20 cellular contexts compared by ENCODE assay signal in genomic region chr1:33371334-33371733, GRCh38. TPM values are rescaled to one million over a fixed set of nuclear protein-coding genes. Genes with fewer than 3 reads are reported as not detected.
A peak's percentile ranks its signal among the peaks of the same experiment; 100 is the strongest.
DNase-seq lines count a peak whose midpoint lies in the region; ATAC-seq and TF ChIP-seq lines count a peak whose summit lies in the region.
"Had no signal": no experiment of that assay in that cellular context is flagged by ENCODE, and none has a peak within 500 bp of the region (broad histone marks: within the 10 kb centered on the region; RNA-seq: fewer than 3 reads in every experiment).

No MANE protein-coding gene starts in this region.

- peak overlapping the region; percentile 64 for H4K91ac ChIP-seq in mesenchymal stem cell (ENCODE audit: low read length)
- H4K91ac ChIP-seq in neuronal stem cell (ENCODE audit: low read depth, low read length, poor library complexity), result no peak overlapping the region

- H3K36me3 ChIP-seq in HEK293 (ENCODE audit: control insufficient read depth in 2 of 2, insufficient read depth in 1 of 2, low read length in 2 of 2), result peaks cover 0 to 28% of the 10 kb centered on the region in 2 experiments; a peak in 1 of 3 replicates
- peaks cover 70 to 83% of the 10 kb centered on the region in 2 experiments for H3K36me3 ChIP-seq in mesenchymal stem cell (ENCODE audit: control insufficient read depth in 1 of 2, insufficient read depth in 2 of 2, low read depth in 1 of 2, low read length in 2 of 2)
- peaks cover 0 to 4% of the 10 kb centered on the region in 2 donors for H3K36me3 ChIP-seq in neuronal stem cell (replicated peaks in 1 of 2; ENCODE audit: control insufficient read depth in 2 of 2, insufficient read depth in 2 of 2, low read length in 2 of 2)
- H3K36me3 ChIP-seq in left lung, result peaks cover 0 to 8% of the 10 kb centered on the region in 2 donors
- H3K36me3 ChIP-seq in effector memory CD4-positive, alpha-beta T cell (ENCODE audit: control insufficient read depth, insufficient read depth, low read length), result no peaks in the 10 kb centered on the region
- H3K36me3 ChIP-seq: BE2C had no signal

- no peak overlapping the region for H2BK5ac ChIP-seq in mesenchymal stem cell (ENCODE audit: low read depth, low read length, poor library complexity, severe bottlenecking)
- H2BK5ac ChIP-seq in neuronal stem cell (ENCODE audit: low read length), result peak overlapping the region; percentile 69

- H2BK12ac ChIP-seq in mesenchymal stem cell (ENCODE audit: low read length in 2 of 2), result no peak overlapping the region
- H2BK12ac ChIP-seq in neuronal stem cell (ENCODE audit: low read length), result peak overlapping the region; percentile 1

- no peak overlapping the region for H3K4ac ChIP-seq in mesenchymal stem cell (ENCODE audit: low read depth in 1 of 2, low read length in 2 of 2)
- H3K4ac ChIP-seq in neuronal stem cell (ENCODE audit: low read length), result no peak overlapping the region

- H2AK5ac ChIP-seq in mesenchymal stem cell (ENCODE audit: low read length, severe bottlenecking) (no peak overlapping the region), neuronal stem cell (ENCODE audit: low read depth, low read length) (no peak overlapping the region)

- H3K14ac ChIP-seq in mesenchymal stem cell (ENCODE audit: low read length in 2 of 2) (no peak overlapping the region), neuronal stem cell (ENCODE audit: low read length) (no peak overlapping the region)

- H3K4me3 ChIP-seq in HEK293 (ENCODE audit: low read depth, low read length), result no peak overlapping the region
- no peak overlapping the region for H3K4me3 ChIP-seq in coronary artery
- H3K4me3 ChIP-seq in mesenchymal stem cell (ENCODE audit: insufficient read depth in 1 of 2, low read depth in 1 of 2, low read length in 2 of 2), result no peak overlapping the region
- H3K4me3 ChIP-seq in neuronal stem cell (ENCODE audit: low read length in 2 of 2), result no peak overlapping the region
- H3K4me3 ChIP-seq in left lung, result no peak overlapping the region
- no peak overlapping the region for H3K4me3 ChIP-seq in effector memory CD4-positive, alpha-beta T cell (ENCODE audit: insufficient read depth, low read depth, low read length, poor library complexity, severe bottlenecking)
- H3K4me3 ChIP-seq: BLaER1 had no signal

- no peak for TF ChIP-seq CTCF in HEK293 (tag by site-specific recombination; IDR thresholded peaks at IDR 0.05)
- TF ChIP-seq CTCF in coronary artery (IDR thresholded peaks at IDR 0.05), result no peak
- no peak for TF ChIP-seq CTCF in left lung (IDR thresholded peaks at IDR 0.05)

- H3K79me1 ChIP-seq in mesenchymal stem cell (replicated peaks; ENCODE audit: low read length, poor library complexity, severe bottlenecking) (peaks cover 19% of the 10 kb centered on the region), neuronal stem cell (ENCODE audit: low read depth, low read length) (no peaks in the 10 kb centered on the region)

- intact Hi-C loops in left lung (cut with DNase I), result loop anchor here in 1 of 2 donors (10.0 kb wide), 1 partner anchor 83 kb away; no protein-coding TSS in a partner anchor

- H3K27me3 ChIP-seq in mesenchymal stem cell (ENCODE audit: control insufficient read depth in 1 of 2, insufficient read depth in 1 of 2, low read length in 2 of 2) (no peaks in the 10 kb centered on the region), neuronal stem cell (ENCODE audit: control insufficient read depth in 3 of 3, insufficient read depth in 3 of 3, low read depth in 1 of 3, low read length in 3 of 3) (no peaks in the 10 kb centered on the region), left lung (no peaks in the 10 kb centered on the region)
- no peaks in the 10 kb centered on the region for H3K27me3 ChIP-seq in effector memory CD4-positive, alpha-beta T cell (replicated peaks; ENCODE audit: control insufficient read depth, insufficient read depth, low read length, poor library complexity, severe bottlenecking)
- H3K27me3 ChIP-seq: BE2C, BLaER1 had no signal

- H2BK120ac ChIP-seq in mesenchymal stem cell (ENCODE audit: low read depth, low read length) (no peak overlapping the region), neuronal stem cell (ENCODE audit: low read depth, low read length) (no peak overlapping the region)

- H3K4me1 ChIP-seq in HEK293 (ENCODE audit: control insufficient read depth, insufficient read depth, low read length) (no peaks in the 10 kb centered on the region), mesenchymal stem cell (ENCODE audit: control insufficient read depth, insufficient read depth, low read depth, low read length) (peaks cover 16% of the 10 kb centered on the region), neuronal stem cell (ENCODE audit: control insufficient read depth in 2 of 2, insufficient read depth in 1 of 2, low read depth in 1 of 2, low read length in 2 of 2) (peaks cover 19 to 23% of the 10 kb centered on the region in 2 donors), left lung (peaks cover 0 to 21% of the 10 kb centered on the region in 2 donors)
- H3K4me1 ChIP-seq in effector memory CD4-positive, alpha-beta T cell (ENCODE audit: control insufficient read depth, insufficient read depth, low read length, poor library complexity, severe bottlenecking), result peaks cover 2% of the 10 kb centered on the region

- H3K23ac ChIP-seq in mesenchymal stem cell (ENCODE audit: low read length in 2 of 2) (no peak overlapping the region), neuronal stem cell (ENCODE audit: low read depth, low read length, poor library complexity) (peak overlapping the region; percentile 26)

- H3K9ac ChIP-seq in mesenchymal stem cell (ENCODE audit: low read length) (no peak overlapping the region), neuronal stem cell (ENCODE audit: low read depth, low read length, poor library complexity) (no peak overlapping the region)
- H3K9ac ChIP-seq: BLaER1 had no signal

- H2BK15ac ChIP-seq in mesenchymal stem cell (ENCODE audit: low read depth, poor library complexity, severe bottlenecking) (no peak overlapping the region), neuronal stem cell (ENCODE audit: low read length) (no peak overlapping the region)

- H3K27ac ChIP-seq in HEK293 (ENCODE audit: extremely low read depth, low read depth, low read length) (no peak overlapping the region), coronary artery (no peak overlapping the region), mesenchymal stem cell (ENCODE audit: low read length, poor library complexity, severe bottlenecking) (no peak overlapping the region), neuronal stem cell (replicated peaks; ENCODE audit: low read length) (no peak overlapping the region), left lung (no peak overlapping the region)
- no peak overlapping the region for H3K27ac ChIP-seq in effector memory CD4-positive, alpha-beta T cell (ENCODE audit: insufficient read depth, low read length, poor library complexity, severe bottlenecking)
- H3K27ac ChIP-seq: BLaER1 had no signal

- H2AFZ ChIP-seq in mesenchymal stem cell (ENCODE audit: low read depth, low read length) (no peak overlapping the region), neuronal stem cell (ENCODE audit: low read length) (no peak overlapping the region)

- DNase-seq in coronary artery (ENCODE audit: low spot score), result peak; percentile 55
- no peak for DNase-seq in mesenchymal stem cell
- no peak for DNase-seq in neuronal stem cell (ENCODE audit: low spot score)
- DNase-seq in left lung, result no peak
- no peak for DNase-seq in effector memory CD4-positive, alpha-beta T cell
- DNase-seq: 8988T; ACHN; BE2C; C1 segment of cervical spinal cord; CD4-positive, alpha-beta memory T cell; CD4-positive, CD25-positive, alpha-beta regulatory T cell; CD8-positive, alpha-beta memory T cell; COR-L47; DMS79 treated with DMSO at 0.1 percent for 48 hours; GF-D8 had no signal

- H3K4me2 ChIP-seq in mesenchymal stem cell (ENCODE audit: low read length, poor library complexity, severe bottlenecking) (no peak overlapping the region), neuronal stem cell (ENCODE audit: insufficient read depth, low read length, poor library complexity, severe bottlenecking) (no peak overlapping the region)
- H3K4me2 ChIP-seq: BLaER1 had no signal

- H3K18ac ChIP-seq in mesenchymal stem cell (ENCODE audit: low read depth in 1 of 2, low read length in 2 of 2) (no peak overlapping the region), neuronal stem cell (ENCODE audit: low read length) (no peak overlapping the region)

- H3K9me3 ChIP-seq in HEK293 (ENCODE audit: control insufficient read depth, insufficient read depth, low read depth, low read length) (no peaks in the 10 kb centered on the region), mesenchymal stem cell (ENCODE audit: control insufficient read depth, low read length) (no peaks in the 10 kb centered on the region), neuronal stem cell (replicated peaks in 1 of 2; ENCODE audit: control insufficient read depth in 2 of 2, insufficient read depth in 1 of 2, low read depth in 1 of 2, low read length in 2 of 2) (no peaks in the 10 kb centered on the region), left lung (no peaks in the 10 kb centered on the region)
- H3K9me3 ChIP-seq in effector memory CD4-positive, alpha-beta T cell (ENCODE audit: control insufficient read depth, low read length), result no peaks in the 10 kb centered on the region
- H3K9me3 ChIP-seq: BE2C, BLaER1 had no signal

- POLR2A ChIA-PET in HEK293 (lab: Yijun Ruan, JAX), result no interaction called here

- H4K8ac ChIP-seq in mesenchymal stem cell (ENCODE audit: low read length) (no peak overlapping the region), neuronal stem cell (ENCODE audit: low read depth, low read length) (no peak overlapping the region)

- CTCF ChIA-PET in HEK293 (lab: Yijun Ruan, JAX), result interaction anchor here (0.6 to 12.6 kb wide), 3 partner anchors 12 to 521 kb away, joined by 3 to 135 read pairs (median 5); no protein-coding TSS in a partner anchor

- WGBS in mesenchymal stem cell, result 98% methylated on average over 9 of the region's 9 CpGs
- no CpG with 5 or more reads among the region's 9 CpGs for WGBS in neuronal stem cell (ENCODE audit: extremely low coverage in 2 of 2, insufficient read length in 2 of 2, insufficient replicate concordance in 1 of 2), 2 donors

- ATAC-seq in left lung (no peak), HG03460 (IDR thresholded peaks at IDR 0.05; ENCODE audit: unreplicated experiment) (no peak)

RNA-seq across cellular contexts. Expression of gene A3GALT2, which starts 50.4 kb away (rescaled TPM):
- polyA plus RNA-seq in mesenchymal stem cell (2013, experiment 1 of 2), result 0.04 TPM
- polyA plus RNA-seq in mesenchymal stem cell (2013, experiment 2 of 2), result not detected
- not detected for polyA plus RNA-seq in neuronal stem cell (2013, experiment 1 of 2)
- polyA plus RNA-seq in neuronal stem cell (2013, experiment 2 of 2), result not detected
- total RNA-seq in left lung, result not detected
- total RNA-seq: CD4-positive, alpha-beta memory T cell; CD4-positive, CD25-positive, alpha-beta regulatory T cell; CD8-positive, alpha-beta memory T cell had no signal
- polyA plus RNA-seq: AG04450; CD14-positive monocyte; CD4-positive, alpha-beta memory T cell; CD4-positive, CD25-positive, alpha-beta regulatory T cell; CD8-positive, alpha-beta memory T cell had no signal

RNA-seq across cellular contexts. Expression of gene PHC2, which starts 59.6 kb away (rescaled TPM):
- 114 TPM for polyA plus RNA-seq in mesenchymal stem cell (2013, experiment 1 of 2)
- 112 TPM for polyA plus RNA-seq in mesenchymal stem cell (2013, experiment 2 of 2)
- polyA plus RNA-seq in neuronal stem cell (2013, experiment 1 of 2), result 128 TPM
- polyA plus RNA-seq in neuronal stem cell (2013, experiment 2 of 2), result 124 TPM
- total RNA-seq in left lung, result 100 to 1,000 TPM in 1 of 2 donors, 10 to 100 TPM in 1; 78.2 to 125 TPM
